ENCODE assay signal across 2 cellular contexts in genomic region chr1:30012455-30013440, GRCh38.
TF ChIP-seq lines count a peak whose summit lies in the region.

No MANE protein-coding gene starts in this region.

TF ChIP-seq in SK-N-SH treated with all-trans-retinoic acid at 6 μM for 48 hours, 23 proteins besides CTCF, POLR2A, EP300 and RAD21 (continued from another document):
- TF ChIP-seq, protein P1, sequence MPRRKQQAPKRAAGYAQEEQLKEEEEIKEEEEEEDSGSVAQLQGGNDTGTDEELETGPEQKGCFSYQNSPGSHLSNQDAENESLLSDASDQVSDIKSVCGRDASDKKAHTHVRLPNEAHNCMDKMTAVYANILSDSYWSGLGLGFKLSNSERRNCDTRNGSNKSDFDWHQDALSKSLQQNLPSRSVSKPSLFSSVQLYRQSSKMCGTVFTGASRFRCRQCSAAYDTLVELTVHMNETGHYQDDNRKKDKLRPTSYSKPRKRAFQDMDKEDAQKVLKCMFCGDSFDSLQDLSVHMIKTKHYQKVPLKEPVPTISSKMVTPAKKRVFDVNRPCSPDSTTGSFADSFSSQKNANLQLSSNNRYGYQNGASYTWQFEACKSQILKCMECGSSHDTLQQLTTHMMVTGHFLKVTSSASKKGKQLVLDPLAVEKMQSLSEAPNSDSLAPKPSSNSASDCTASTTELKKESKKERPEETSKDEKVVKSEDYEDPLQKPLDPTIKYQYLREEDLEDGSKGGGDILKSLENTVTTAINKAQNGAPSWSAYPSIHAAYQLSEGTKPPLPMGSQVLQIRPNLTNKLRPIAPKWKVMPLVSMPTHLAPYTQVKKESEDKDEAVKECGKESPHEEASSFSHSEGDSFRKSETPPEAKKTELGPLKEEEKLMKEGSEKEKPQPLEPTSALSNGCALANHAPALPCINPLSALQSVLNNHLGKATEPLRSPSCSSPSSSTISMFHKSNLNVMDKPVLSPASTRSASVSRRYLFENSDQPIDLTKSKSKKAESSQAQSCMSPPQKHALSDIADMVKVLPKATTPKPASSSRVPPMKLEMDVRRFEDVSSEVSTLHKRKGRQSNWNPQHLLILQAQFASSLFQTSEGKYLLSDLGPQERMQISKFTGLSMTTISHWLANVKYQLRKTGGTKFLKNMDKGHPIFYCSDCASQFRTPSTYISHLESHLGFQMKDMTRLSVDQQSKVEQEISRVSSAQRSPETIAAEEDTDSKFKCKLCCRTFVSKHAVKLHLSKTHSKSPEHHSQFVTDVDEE (CRISPR knock-in tag; IDR thresholded peaks at IDR 0.05) = no peak
- no peak for TF ChIP-seq CSRNP3 (CRISPR knock-in tag; IDR thresholded peaks at IDR 0.05)
- no peak for TF ChIP-seq ZNF8 (CRISPR knock-in tag; IDR thresholded peaks at IDR 0.05)
- no peak for TF ChIP-seq TOX (CRISPR knock-in tag; IDR thresholded peaks at IDR 0.05; ENCODE audit: borderline replicate concordance)
- TF ChIP-seq ISL1 (CRISPR knock-in tag; IDR thresholded peaks at IDR 0.05) = no peak
- no peak for TF ChIP-seq PATZ1 (CRISPR knock-in tag; IDR thresholded peaks at IDR 0.05; ENCODE audit: borderline replicate concordance)
- no peak for TF ChIP-seq POU6F1 (CRISPR knock-in tag; IDR thresholded peaks at IDR 0.05; ENCODE audit: borderline replicate concordance, low read depth)
- no peak for TF ChIP-seq ZNF565 (CRISPR knock-in tag; conservative IDR thresholded peaks at IDR 0.05; ENCODE audit: low read depth)
- TF ChIP-seq RARB (CRISPR knock-in tag; IDR thresholded peaks at IDR 0.05) = no peak
- TF ChIP-seq CREB5 (CRISPR knock-in tag; IDR thresholded peaks at IDR 0.05; ENCODE audit: low read depth) = no peak
- no peak for TF ChIP-seq ZNF70 (CRISPR knock-in tag; IDR thresholded peaks at IDR 0.05)

TF ChIP-seq in WTC11, 78 proteins besides CTCF, POLR2A, EP300 and RAD21 (continued from another document):
- no peak for TF ChIP-seq GRHL2 (CRISPR knock-in tag; IDR thresholded peaks at IDR 0.05; ENCODE audit: insufficient replicate concordance, severe bottlenecking)
- no peak for TF ChIP-seq ZNF263 (CRISPR knock-in tag; IDR thresholded peaks at IDR 0.05; ENCODE audit: low read depth)
- TF ChIP-seq ZNF219 (CRISPR knock-in tag; IDR thresholded peaks at IDR 0.05; ENCODE audit: borderline replicate concordance) = no peak
- TF ChIP-seq ZNF416 (CRISPR knock-in tag; IDR thresholded peaks at IDR 0.05) = no peak
- TF ChIP-seq ZNF512 (CRISPR knock-in tag; IDR thresholded peaks at IDR 0.05; ENCODE audit: borderline replicate concordance) = no peak
- no peak for TF ChIP-seq NR2C2 (CRISPR knock-in tag; IDR thresholded peaks at IDR 0.05)
- no peak for TF ChIP-seq JAZF1 (CRISPR knock-in tag; IDR thresholded peaks at IDR 0.05)
